In genomic region chr17:39527220-39527813, GRCh38 we compare ENCODE assay signal across 8 cellular contexts.
A peak's percentile ranks its signal among the peaks of the same experiment; 100 is the strongest.
DNase-seq lines count a peak whose midpoint lies in the region; ATAC-seq and TF ChIP-seq lines count a peak whose summit lies in the region.

No MANE protein-coding gene starts in this region.

- TF ChIP-seq CTCF in cardiac muscle cell (IDR thresholded peaks at IDR 0.05; ENCODE audit: low read depth, low read length) (peak; percentile 59), fibroblast of pulmonary artery (IDR thresholded peaks at IDR 0.05; ENCODE audit: low read length, missing control alignments) (peak; percentile 51), transverse colon (IDR thresholded peaks at IDR 0.05) (peak in 4 of 5 experiments; percentile 25 to 39 (median 34))

- 90% methylated on average over 7 of the region's 7 CpGs for WGBS in right cardiac atrium
- 95 to 96% methylated on average over 7 of the region's 7 CpGs for WGBS in transverse colon (ENCODE audit: low coverage in 1 of 2), 2 donors

- H3K9me3 ChIP-seq in cardiac muscle cell (ENCODE audit: low read depth) (no peaks in the 10 kb centered on the region), right cardiac atrium (ENCODE audit: control insufficient read depth, low read length) (no peaks in the 10 kb centered on the region), transverse colon (no peaks in the 10 kb centered on the region)

- intact Hi-C loops in right cardiac atrium (cut with DNase I) = no loop called here
- intact Hi-C loops in transverse colon (cut with DNase I; ENCODE audit: low total_unique reads) = no loop called here
- intact Hi-C loops in activated T-helper 2 cell treated with anti-CD3 and anti-CD28 coated beads, Interferon-gamma antibody, Interleukin-2, Interleukin-4, amounts not matched to agents 10 μg/mL and 5 μg/mL and 100 μg/mL, durations not matched to agents 14 hours and 24 hours and 36 hours (cut with micrococcal nuclease) = no loop called here

- H3K27ac Mint-ChIP-seq in activated T-helper 2 cell treated with anti-CD3 and anti-CD28 coated beads, Interferon-gamma antibody, Interleukin-2, Interleukin-4, amounts not matched to agents 10 μg/mL and 5 μg/mL and 100 μg/mL, durations not matched to agents 14 hours and 24 hours and 36 hours = no peak overlapping the region

- H3K36me3 Mint-ChIP-seq in activated T-helper 2 cell treated with anti-CD3 and anti-CD28 coated beads, Interferon-gamma antibody, Interleukin-2, Interleukin-4, amounts not matched to agents 10 μg/mL and 5 μg/mL and 100 μg/mL, durations not matched to agents 14 hours and 24 hours and 36 hours (ENCODE audit: low read depth) = peaks cover 75% of the 10 kb centered on the region

- no peaks in the 10 kb centered on the region for H3K9me3 Mint-ChIP-seq in activated T-helper 2 cell treated with anti-CD3 and anti-CD28 coated beads, Interferon-gamma antibody, Interleukin-2, Interleukin-4, amounts not matched to agents 10 μg/mL and 5 μg/mL and 100 μg/mL, durations not matched to agents 14 hours and 24 hours and 36 hours

- no peaks in the 10 kb centered on the region for H3K27me3 ChIP-seq in cardiac muscle cell
- no peaks in the 10 kb centered on the region for H3K27me3 ChIP-seq in right cardiac atrium (ENCODE audit: control insufficient read depth, insufficient read depth)
- no peaks in the 10 kb centered on the region for H3K27me3 ChIP-seq in transverse colon

- H3K4me1 ChIP-seq in cardiac muscle cell (ENCODE audit: low read depth) (no peaks in the 10 kb centered on the region), right cardiac atrium (ENCODE audit: control insufficient read depth, insufficient read depth, low read length) (no peaks in the 10 kb centered on the region), transverse colon (no peaks in the 10 kb centered on the region)

- H3K27ac ChIP-seq in cardiac muscle cell (no peak overlapping the region), right cardiac atrium (ENCODE audit: low read length) (no peak overlapping the region), transverse colon (no peak overlapping the region)

- peaks cover 3% of the 10 kb centered on the region for H3K4me1 Mint-ChIP-seq in activated T-helper 2 cell treated with anti-CD3 and anti-CD28 coated beads, Interferon-gamma antibody, Interleukin-2, Interleukin-4, amounts not matched to agents 10 μg/mL and 5 μg/mL and 100 μg/mL, durations not matched to agents 14 hours and 24 hours and 36 hours (ENCODE audit: low read depth)

- H3K4me3 Mint-ChIP-seq in activated T-helper 2 cell treated with anti-CD3 and anti-CD28 coated beads, Interferon-gamma antibody, Interleukin-2, Interleukin-4, amounts not matched to agents 10 μg/mL and 5 μg/mL and 100 μg/mL, durations not matched to agents 14 hours and 24 hours and 36 hours (ENCODE audit: low read depth) = no peak overlapping the region

- H3K36me3 ChIP-seq in cardiac muscle cell (peaks cover 83% of the 10 kb centered on the region), transverse colon (peaks cover 0 to 76% (median 27%) of the 10 kb centered on the region in 4 donors)

- no peaks in the 10 kb centered on the region for H3K27me3 Mint-ChIP-seq in activated T-helper 2 cell treated with anti-CD3 and anti-CD28 coated beads, Interferon-gamma antibody, Interleukin-2, Interleukin-4, amounts not matched to agents 10 μg/mL and 5 μg/mL and 100 μg/mL, durations not matched to agents 14 hours and 24 hours and 36 hours (ENCODE audit: low read depth)

- ATAC-seq in right cardiac atrium (no peak), HG03139 (IDR thresholded peaks at IDR 0.05; ENCODE audit: unreplicated experiment) (no peak)

- DNase-seq in cardiac muscle cell (ENCODE audit: low read depth in 1 of 2, low spot score in 1 of 2) (peak; percentile 17 to 49), right cardiac atrium (no peak), OCI-M1 (lab: John Stamatoyannopoulos, UW) (peak; percentile 78), fibroblast of pulmonary artery (ENCODE audit: low read depth) (peak; percentile 27), transverse colon (no peak), AG08396 (ENCODE audit: low spot score) (no peak)
- DNase-seq in activated T-helper 2 cell treated with anti-CD3 and anti-CD28 coated beads, Interferon-gamma antibody, Interleukin-2, Interleukin-4, amounts not matched to agents 10 μg/mL and 5 μg/mL and 100 μg/mL, durations not matched to agents 14 hours and 24 hours and 36 hours (ENCODE audit: low spot score) = no peak

- in situ Hi-C loops in transverse colon (cut with MboI; ENCODE audit: low pct_ligation_motif_present in 1 of 4, low pct_unique_long_range_greater_than_20kb in 1 of 4, low sequenced_read_pairs in 3 of 4) = no loop called here

- TF ChIP-seq POLR2A in transverse colon (IDR thresholded peaks at IDR 0.05) = no peak

- no peak for TF ChIP-seq EP300 in transverse colon (IDR thresholded peaks at IDR 0.05; ENCODE audit: low read depth)

- H3K4me3 ChIP-seq in cardiac muscle cell (no peak overlapping the region), right cardiac atrium (ENCODE audit: low read length) (no peak overlapping the region), fibroblast of pulmonary artery (replicated peaks; ENCODE audit: low read depth, low read length) (no peak overlapping the region), transverse colon (no peak overlapping the region)

Comparison
In these comparisons a context has a peak if more than half of its experiments do, and no peak if none do; other contexts are left out.
1. DNase-seq: peak in cardiac muscle cell (2 of 2), OCI-M1 (single experiment) and fibroblast of pulmonary artery (single experiment); none in right cardiac atrium (0 of 3), transverse colon (single experiment), activated T-helper 2 cell treated with anti-CD3 and anti-CD28 coated beads, Interferon-gamma antibody, Interleukin-2, Interleukin-4, amounts not matched to agents 10 μg/mL and 5 μg/mL and 100 μg/mL, durations not matched to agents 14 hours and 24 hours and 36 hours (single experiment) and AG08396 (single experiment).
2. Peak in every context shown above with its lines, with median percentiles within 50 percentile points of each other: CTCF ChIP-seq.